In the genomic region with DNA sequence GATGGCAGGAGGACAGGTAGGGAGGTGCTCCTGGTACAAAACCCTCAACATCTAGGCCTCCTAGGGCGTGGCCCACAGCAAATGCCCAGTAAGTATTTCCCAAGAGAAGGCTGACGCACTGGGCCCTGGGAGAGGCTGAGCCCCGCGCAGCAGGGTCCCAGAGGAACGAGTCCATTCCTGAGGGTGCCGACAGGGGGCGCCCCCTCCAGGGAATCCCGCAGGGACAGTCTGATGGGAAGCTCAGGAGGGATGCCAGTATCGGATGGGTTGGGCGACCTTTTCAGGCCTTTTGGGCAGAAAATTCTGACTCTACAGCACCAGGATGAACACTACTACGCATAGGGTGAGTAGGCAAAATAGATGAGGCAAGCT, we compare ENCODE assay signal across 2 cellular contexts.
TF ChIP-seq lines count a peak whose summit lies in the region.

No MANE protein-coding gene starts in this region.

TF ChIP-seq in A549, 52 proteins besides CTCF, POLR2A, EP300 and RAD21 (continued from another document):
- TF ChIP-seq, protein P1, sequence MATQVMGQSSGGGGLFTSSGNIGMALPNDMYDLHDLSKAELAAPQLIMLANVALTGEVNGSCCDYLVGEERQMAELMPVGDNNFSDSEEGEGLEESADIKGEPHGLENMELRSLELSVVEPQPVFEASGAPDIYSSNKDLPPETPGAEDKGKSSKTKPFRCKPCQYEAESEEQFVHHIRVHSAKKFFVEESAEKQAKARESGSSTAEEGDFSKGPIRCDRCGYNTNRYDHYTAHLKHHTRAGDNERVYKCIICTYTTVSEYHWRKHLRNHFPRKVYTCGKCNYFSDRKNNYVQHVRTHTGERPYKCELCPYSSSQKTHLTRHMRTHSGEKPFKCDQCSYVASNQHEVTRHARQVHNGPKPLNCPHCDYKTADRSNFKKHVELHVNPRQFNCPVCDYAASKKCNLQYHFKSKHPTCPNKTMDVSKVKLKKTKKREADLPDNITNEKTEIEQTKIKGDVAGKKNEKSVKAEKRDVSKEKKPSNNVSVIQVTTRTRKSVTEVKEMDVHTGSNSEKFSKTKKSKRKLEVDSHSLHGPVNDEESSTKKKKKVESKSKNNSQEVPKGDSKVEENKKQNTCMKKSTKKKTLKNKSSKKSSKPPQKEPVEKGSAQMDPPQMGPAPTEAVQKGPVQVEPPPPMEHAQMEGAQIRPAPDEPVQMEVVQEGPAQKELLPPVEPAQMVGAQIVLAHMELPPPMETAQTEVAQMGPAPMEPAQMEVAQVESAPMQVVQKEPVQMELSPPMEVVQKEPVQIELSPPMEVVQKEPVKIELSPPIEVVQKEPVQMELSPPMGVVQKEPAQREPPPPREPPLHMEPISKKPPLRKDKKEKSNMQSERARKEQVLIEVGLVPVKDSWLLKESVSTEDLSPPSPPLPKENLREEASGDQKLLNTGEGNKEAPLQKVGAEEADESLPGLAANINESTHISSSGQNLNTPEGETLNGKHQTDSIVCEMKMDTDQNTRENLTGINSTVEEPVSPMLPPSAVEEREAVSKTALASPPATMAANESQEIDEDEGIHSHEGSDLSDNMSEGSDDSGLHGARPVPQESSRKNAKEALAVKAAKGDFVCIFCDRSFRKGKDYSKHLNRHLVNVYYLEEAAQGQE (IDR thresholded peaks at IDR 0.05) = no peak
- TF ChIP-seq HOXA7 (CRISPR knock-in tag; IDR thresholded peaks at IDR 0.05) = no peak
- no peak for TF ChIP-seq MYC (IDR thresholded peaks at IDR 0.05; ENCODE audit: borderline replicate concordance, low read length)
- TF ChIP-seq SREBF2 (IDR thresholded peaks at IDR 0.05) = no peak
- TF ChIP-seq RNF2 (IDR thresholded peaks at IDR 0.05; ENCODE audit: borderline replicate concordance, low read depth) = no peak
- no peak for TF ChIP-seq GATA3 (IDR thresholded peaks at IDR 0.05; ENCODE audit: borderline replicate concordance)
- no peak for TF ChIP-seq HOXB13 (CRISPR knock-in tag; IDR thresholded peaks at IDR 0.05; ENCODE audit: low read depth)
- no peak for TF ChIP-seq KDM5A (IDR thresholded peaks at IDR 0.05)
- TF ChIP-seq, protein P2, sequence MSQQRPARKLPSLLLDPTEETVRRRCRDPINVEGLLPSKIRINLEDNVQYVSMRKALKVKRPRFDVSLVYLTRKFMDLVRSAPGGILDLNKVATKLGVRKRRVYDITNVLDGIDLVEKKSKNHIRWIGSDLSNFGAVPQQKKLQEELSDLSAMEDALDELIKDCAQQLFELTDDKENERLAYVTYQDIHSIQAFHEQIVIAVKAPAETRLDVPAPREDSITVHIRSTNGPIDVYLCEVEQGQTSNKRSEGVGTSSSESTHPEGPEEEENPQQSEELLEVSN (IDR thresholded peaks at IDR 0.05; ENCODE audit: borderline replicate concordance, low read depth) = no peak
- no peak for TF ChIP-seq MAZ (IDR thresholded peaks at IDR 0.05; ENCODE audit: borderline replicate concordance, low read depth, low read length)
- no peak for TF ChIP-seq KDM1A (IDR thresholded peaks at IDR 0.05; ENCODE audit: low read depth)
- no peak for TF ChIP-seq RARB (CRISPR knock-in tag; IDR thresholded peaks at IDR 0.05)
- no peak for TF ChIP-seq BHLHE40 (IDR thresholded peaks at IDR 0.05; ENCODE audit: low read depth, low read length)
- TF ChIP-seq NFE2L2 (conservative IDR thresholded peaks at IDR 0.05; ENCODE audit: low read length) = no peak
- no peak for TF ChIP-seq JUN (IDR thresholded peaks at IDR 0.05)
- TF ChIP-seq ZFP36 (IDR thresholded peaks at IDR 0.05; ENCODE audit: borderline replicate concordance, partially characterized antibody) = no peak
- no peak for TF ChIP-seq CHD2 (IDR thresholded peaks at IDR 0.05; ENCODE audit: low read length, partially characterized antibody)
- no peak for TF ChIP-seq ZNF302 (CRISPR knock-in tag; IDR thresholded peaks at IDR 0.05)
TF ChIP-seq in A549: peak in this region for 0.

TF ChIP-seq in GM23338, 12 proteins besides CTCF, POLR2A, EP300 and RAD21 (continued from another document):
- TF ChIP-seq, protein P1 (IDR thresholded peaks at IDR 0.05; ENCODE audit: unreplicated experiment) = no peak
- TF ChIP-seq, protein P3, sequence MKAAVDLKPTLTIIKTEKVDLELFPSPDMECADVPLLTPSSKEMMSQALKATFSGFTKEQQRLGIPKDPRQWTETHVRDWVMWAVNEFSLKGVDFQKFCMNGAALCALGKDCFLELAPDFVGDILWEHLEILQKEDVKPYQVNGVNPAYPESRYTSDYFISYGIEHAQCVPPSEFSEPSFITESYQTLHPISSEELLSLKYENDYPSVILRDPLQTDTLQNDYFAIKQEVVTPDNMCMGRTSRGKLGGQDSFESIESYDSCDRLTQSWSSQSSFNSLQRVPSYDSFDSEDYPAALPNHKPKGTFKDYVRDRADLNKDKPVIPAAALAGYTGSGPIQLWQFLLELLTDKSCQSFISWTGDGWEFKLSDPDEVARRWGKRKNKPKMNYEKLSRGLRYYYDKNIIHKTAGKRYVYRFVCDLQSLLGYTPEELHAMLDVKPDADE (IDR thresholded peaks at IDR 0.05) = no peak
- no peak for TF ChIP-seq EZH2 (IDR thresholded peaks at IDR 0.05; ENCODE audit: low read depth, unreplicated experiment)
TF ChIP-seq in GM23338: peak in this region for 0.
